Comparison of ENCODE assay signal across 1 cellular context in the genomic region with DNA sequence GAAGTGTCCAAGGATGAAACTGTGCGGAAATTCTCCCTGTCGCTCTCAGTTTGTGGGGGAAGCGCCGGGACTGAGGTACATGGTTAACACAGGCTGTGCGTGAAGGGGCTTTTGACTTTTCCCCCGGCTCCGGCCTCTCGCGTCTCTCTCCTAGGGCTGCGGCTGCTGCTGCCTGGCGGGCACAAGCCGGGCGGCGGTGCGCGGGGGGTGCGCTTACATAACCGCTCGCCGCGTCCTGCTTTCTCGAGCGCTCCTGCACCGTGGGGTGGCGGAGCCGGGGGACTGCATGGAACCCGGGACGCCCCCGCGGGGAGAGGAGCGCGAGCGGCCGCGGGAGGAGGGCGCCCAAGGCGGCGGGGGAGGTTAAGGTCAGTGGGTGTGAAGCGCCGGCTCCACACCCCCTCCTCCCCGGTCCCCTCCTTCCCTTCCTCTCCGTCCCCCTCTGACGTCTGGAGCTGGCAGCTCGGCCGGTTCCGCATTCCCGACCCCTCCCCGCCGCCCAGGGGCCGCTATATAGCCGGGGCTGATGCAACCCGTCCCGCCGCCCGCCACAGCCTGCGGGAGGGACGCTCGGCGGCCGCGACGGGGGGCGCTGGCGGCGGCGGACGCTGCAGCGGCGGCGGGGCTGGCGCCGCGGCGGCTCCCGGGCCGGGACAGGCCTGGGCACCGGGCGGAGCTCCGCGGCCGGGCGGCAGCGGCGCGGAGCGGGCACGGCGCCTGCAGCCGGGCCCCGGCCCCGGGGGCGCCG.
A peak's percentile ranks its signal among the peaks of the same experiment; 100 is the strongest.
TF ChIP-seq lines count a peak whose summit lies in the region.

Gene JDP2, plus strand, starts transcription at position 541 of the 748 bp plus-strand sequence. CDS start 9,899 bp downstream, outside the sequence.

TF ChIP-seq in GM12878, 131 proteins besides CTCF, POLR2A, EP300 and RAD21 (continued from another document):
- TF ChIP-seq NR2F1 (conservative IDR thresholded peaks at IDR 0.05) (peak; percentile 70), RELA (IDR thresholded peaks at IDR 0.05; ENCODE audit: borderline replicate concordance, partially characterized antibody) (peak; percentile 16), SP1 (IDR thresholded peaks at IDR 0.05; ENCODE audit: low read depth, low read length) (no peak), DPF2 (IDR thresholded peaks at IDR 0.05) (peak; percentile 59), MEF2B (IDR thresholded peaks at IDR 0.05; ENCODE audit: partially characterized antibody, poor library complexity, severe bottlenecking) (no peak), JUND (IDR thresholded peaks at IDR 0.05; ENCODE audit: low read depth, low read length) (no peak), POLR2AphosphoS2 (IDR thresholded peaks at IDR 0.05; ENCODE audit: low read depth, low read length) (no peak), BHLHE40 (IDR thresholded peaks at IDR 0.05; ENCODE audit: borderline replicate concordance in 1 of 2, low read depth in 2 of 2, low read length in 1 of 2) (peak; percentile 12 to 45; a peak in 2 of 4 replicates), FOXK2 (IDR thresholded peaks at IDR 0.05) (no peak), EGR1 (IDR thresholded peaks at IDR 0.05; ENCODE audit: borderline replicate concordance in 1 of 2, low read depth in 2 of 2, low read length in 2 of 2) (peak in 1 of 2 experiments; percentile 61; a peak in 1 of 3 replicates), POU2F2 (IDR thresholded peaks at IDR 0.05; ENCODE audit: borderline replicate concordance, low read depth, low read length) (no peak), CREB1 (IDR thresholded peaks at IDR 0.05; ENCODE audit: low read depth) (no peak), ASH2L (IDR thresholded peaks at IDR 0.05; ENCODE audit: borderline replicate concordance, low read depth) (no peak; the same call in 1 of the 2 replicates), ESRRA (IDR thresholded peaks at IDR 0.05; ENCODE audit: low read length) (no peak), CBX5 (IDR thresholded peaks at IDR 0.05; ENCODE audit: low read depth) (no peak), HDAC6 (IDR thresholded peaks at IDR 0.05; ENCODE audit: unreplicated experiment) (no peak), CBX3 (IDR thresholded peaks at IDR 0.05; ENCODE audit: borderline replicate concordance, low read depth) (no peak), SIN3A (IDR thresholded peaks at IDR 0.05; ENCODE audit: low read depth, low read length) (no peak), NFIC (IDR thresholded peaks at IDR 0.05; ENCODE audit: low read depth, low read length) (no peak), ZSCAN29 (IDR thresholded peaks at IDR 0.05) (no peak), KDM1A (IDR thresholded peaks at IDR 0.05; ENCODE audit: borderline replicate concordance) (no peak), RBBP5 (conservative IDR thresholded peaks at IDR 0.05) (no peak), ZNF207 (IDR thresholded peaks at IDR 0.05; ENCODE audit: borderline replicate concordance) (0 out of 2 replicates have a peak, but pooled peaks have one; percentile 26), SKIL (IDR thresholded peaks at IDR 0.05; ENCODE audit: low read depth, poor library complexity, severe bottlenecking) (no peak), NFYA (IDR thresholded peaks at IDR 0.05; ENCODE audit: borderline replicate concordance, low read depth, low read length) (no peak), CREM (IDR thresholded peaks at IDR 0.05; ENCODE audit: low read depth) (no peak)
- TF ChIP-seq, protein P1, sequence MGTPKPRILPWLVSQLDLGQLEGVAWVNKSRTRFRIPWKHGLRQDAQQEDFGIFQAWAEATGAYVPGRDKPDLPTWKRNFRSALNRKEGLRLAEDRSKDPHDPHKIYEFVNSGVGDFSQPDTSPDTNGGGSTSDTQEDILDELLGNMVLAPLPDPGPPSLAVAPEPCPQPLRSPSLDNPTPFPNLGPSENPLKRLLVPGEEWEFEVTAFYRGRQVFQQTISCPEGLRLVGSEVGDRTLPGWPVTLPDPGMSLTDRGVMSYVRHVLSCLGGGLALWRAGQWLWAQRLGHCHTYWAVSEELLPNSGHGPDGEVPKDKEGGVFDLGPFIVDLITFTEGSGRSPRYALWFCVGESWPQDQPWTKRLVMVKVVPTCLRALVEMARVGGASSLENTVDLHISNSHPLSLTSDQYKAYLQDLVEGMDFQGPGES (IDR thresholded peaks at IDR 0.05) = no peak
